In genomic region chr7:44138698-44139097, GRCh38 we compare ENCODE assay signal across 1 cellular context.
TF ChIP-seq lines count a peak whose summit lies in the region.

No MANE protein-coding gene starts in this region.

TF ChIP-seq in K562, 482 proteins besides CTCF, POLR2A, EP300 and RAD21:
- peak; percentile 35; the same call in 1 of the 2 replicates for TF ChIP-seq NFIC (IDR thresholded peaks at IDR 0.05)
- TF ChIP-seq ATF4 (CRISPR knock-in tag; IDR thresholded peaks at IDR 0.05): no peak
- TF ChIP-seq, protein P1, sequence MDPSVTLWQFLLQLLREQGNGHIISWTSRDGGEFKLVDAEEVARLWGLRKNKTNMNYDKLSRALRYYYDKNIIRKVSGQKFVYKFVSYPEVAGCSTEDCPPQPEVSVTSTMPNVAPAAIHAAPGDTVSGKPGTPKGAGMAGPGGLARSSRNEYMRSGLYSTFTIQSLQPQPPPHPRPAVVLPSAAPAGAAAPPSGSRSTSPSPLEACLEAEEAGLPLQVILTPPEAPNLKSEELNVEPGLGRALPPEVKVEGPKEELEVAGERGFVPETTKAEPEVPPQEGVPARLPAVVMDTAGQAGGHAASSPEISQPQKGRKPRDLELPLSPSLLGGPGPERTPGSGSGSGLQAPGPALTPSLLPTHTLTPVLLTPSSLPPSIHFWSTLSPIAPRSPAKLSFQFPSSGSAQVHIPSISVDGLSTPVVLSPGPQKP (CRISPR knock-in tag; IDR thresholded peaks at IDR 0.05): no peak
